In genomic region chr7:155874010-155874409, GRCh38 we compare ENCODE assay signal across 33 cellular contexts.
"Had no signal": no experiment of that assay in that cellular context is flagged by ENCODE, and none has a peak within 500 bp of the region (broad histone marks: within the 10 kb centered on the region; RNA-seq: fewer than 3 reads in every experiment).

No MANE protein-coding gene starts in this region.

- H3K4me3 ChIP-seq: adrenal gland, body of pancreas, esophagus muscularis mucosa, gastrocnemius medialis, heart left ventricle had no signal

- H3K36me3 ChIP-seq: adrenal gland, esophagus muscularis mucosa, gastrocnemius medialis, heart left ventricle, WERI-Rb-1 had no signal

- H3K27ac ChIP-seq: adrenal gland, body of pancreas, esophagus muscularis mucosa, foreskin keratinocyte, gastrocnemius medialis, heart left ventricle, WERI-Rb-1 had no signal

- H3K4me1 Mint-ChIP-seq: activated B cell treated with CpG ODN at 0.5 μM for 24 hours; activated naive CD4-positive, alpha-beta T cell treated with anti-CD3 and anti-CD28 coated beads, Interleukin-2, amount 50 U/mL, for 24 hours; activated naive CD8-positive, alpha-beta T cell treated with anti-CD3 and anti-CD28 coated beads for 36 hours; activated naive CD8-positive, alpha-beta T cell treated with anti-CD3 and anti-CD28 coated beads, Interleukin-2, amount 50 U/mL, for 24 hours; T-helper 17 cell had no signal

- H3K4me3 Mint-ChIP-seq: activated B cell treated with CpG ODN at 0.5 μM for 24 hours; activated CD8-positive, alpha-beta T cell treated with anti-CD3 and anti-CD28 coated beads for 36 hours; activated naive CD4-positive, alpha-beta T cell treated with anti-CD3 and anti-CD28 coated beads for 36 hours; activated naive CD4-positive, alpha-beta T cell treated with anti-CD3 and anti-CD28 coated beads, Interleukin-2, amount 50 U/mL, for 24 hours; activated naive CD8-positive, alpha-beta T cell treated with anti-CD3 and anti-CD28 coated beads for 36 hours; activated naive CD8-positive, alpha-beta T cell treated with anti-CD3 and anti-CD28 coated beads, Interleukin-2, amount 50 U/mL, for 24 hours; activated T-cell treated with anti-CD3 and anti-CD28 coated beads, Interleukin-2, amount 50 U/mL, for 24 hours; activated T-cell treated with anti-CD3 and anti-CD28 coated beads, Interleukin-2, amount 50 U/mL, for 72 hours; T-helper 17 cell; T-helper 2 cell treated with Interferon-gamma antibody and Interleukin-4, amounts not matched to agents 5 μg/mL and 100 μg/mL, for 36 hours had no signal

- H3K9me3 ChIP-seq: adrenal gland, body of pancreas, esophagus muscularis mucosa, gastrocnemius medialis, heart left ventricle had no signal

- H3K27me3 Mint-ChIP-seq: activated CD8-positive, alpha-beta T cell treated with anti-CD3 and anti-CD28 coated beads for 36 hours had no signal

- ATAC-seq: activated CD4-positive, CD25-positive, alpha-beta regulatory T cell treated with anti-CD3 and anti-CD28 coated beads, Interleukin-2, amount 50 U/mL, for 24 hours; activated CD8-positive, alpha-beta T cell treated with anti-CD3 and anti-CD28 coated beads for 36 hours; activated naive CD8-positive, alpha-beta T cell treated with anti-CD3 and anti-CD28 coated beads, Interleukin-2, amount 50 U/mL, for 24 hours; activated T-cell treated with anti-CD3 and anti-CD28 coated beads, Interleukin-2, amount 50 U/mL, for 72 hours; body of pancreas; foreskin keratinocyte; gastrocnemius medialis; heart left ventricle; T-helper 17 cell had no signal

- H3K27me3 ChIP-seq: adrenal gland, body of pancreas, foreskin keratinocyte, gastrocnemius medialis had no signal

- H3K4me1 ChIP-seq: adrenal gland, body of pancreas, esophagus muscularis mucosa, foreskin keratinocyte, gastrocnemius medialis, heart left ventricle had no signal

- H3K27ac Mint-ChIP-seq: activated B cell treated with CpG ODN at 0.5 μM for 24 hours; activated CD8-positive, alpha-beta T cell treated with anti-CD3 and anti-CD28 coated beads for 36 hours; activated naive CD4-positive, alpha-beta T cell treated with anti-CD3 and anti-CD28 coated beads for 36 hours; activated naive CD4-positive, alpha-beta T cell treated with anti-CD3 and anti-CD28 coated beads, Interleukin-2, amount 50 U/mL, for 24 hours; activated naive CD8-positive, alpha-beta T cell treated with anti-CD3 and anti-CD28 coated beads for 36 hours; activated naive CD8-positive, alpha-beta T cell treated with anti-CD3 and anti-CD28 coated beads, Interleukin-2, amount 50 U/mL, for 24 hours; activated T-cell treated with anti-CD3 and anti-CD28 coated beads, Interleukin-2, amount 50 U/mL, for 24 hours; activated T-cell treated with anti-CD3 and anti-CD28 coated beads, Interleukin-2, amount 50 U/mL, for 72 hours; T-helper 17 cell; T-helper 2 cell treated with Interferon-gamma antibody and Interleukin-4, amounts not matched to agents 5 μg/mL and 100 μg/mL, for 36 hours had no signal

- DNase-seq: activated B cell treated with CpG ODN at 0.5 μM for 24 hours; activated CD4-positive, alpha-beta T cell treated with anti-CD3 and anti-CD28 coated beads for 48 hours; activated CD4-positive, alpha-beta T cell treated with anti-CD3 and anti-CD28 coated beads, Interleukin-2, amount 50 U/mL, for 1 hour; activated CD4-positive, alpha-beta T cell treated with anti-CD3 and anti-CD28 coated beads, Interleukin-2, amount 50 U/mL, for 48 hours; activated CD8-positive, alpha-beta memory T cell treated with anti-CD3 and anti-CD28 coated beads for 24 hours; activated CD8-positive, alpha-beta T cell treated with anti-CD3 and anti-CD28 coated beads for 36 hours; activated naive CD4-positive, alpha-beta T cell treated with anti-CD3 and anti-CD28 coated beads for 36 hours; activated naive CD8-positive, alpha-beta T cell treated with anti-CD3 and anti-CD28 coated beads for 36 hours; activated naive CD8-positive, alpha-beta T cell treated with anti-CD3 and anti-CD28 coated beads, Interleukin-2, amount 50 U/mL, for 24 hours; activated T-cell treated with anti-CD3 and anti-CD28 coated beads for 4 hours; activated T-cell treated with anti-CD3 and anti-CD28 coated beads, Interleukin-2, amount 50 U/mL, for 24 hours; activated T-cell treated with anti-CD3 and anti-CD28 coated beads, Interleukin-2, amount 50 U/mL, for 72 hours; amygdala; aorta; body of pancreas; caudate nucleus; cortex of kidney; dermis blood vessel endothelial cell; effector CD8-positive, alpha-beta T cell; erythroblast; foreskin keratinocyte; gastrocnemius medialis; glutamatergic neuron; T-helper 1 cell; T-helper 17 cell; T1000; WERI-Rb-1 had no signal

- H3K9me3 Mint-ChIP-seq: activated B cell treated with CpG ODN at 0.5 μM for 24 hours; activated CD8-positive, alpha-beta T cell treated with anti-CD3 and anti-CD28 coated beads for 36 hours; activated naive CD4-positive, alpha-beta T cell treated with anti-CD3 and anti-CD28 coated beads for 36 hours; activated naive CD4-positive, alpha-beta T cell treated with anti-CD3 and anti-CD28 coated beads, Interleukin-2, amount 50 U/mL, for 24 hours; activated naive CD8-positive, alpha-beta T cell treated with anti-CD3 and anti-CD28 coated beads for 36 hours; activated naive CD8-positive, alpha-beta T cell treated with anti-CD3 and anti-CD28 coated beads, Interleukin-2, amount 50 U/mL, for 24 hours; activated T-cell treated with anti-CD3 and anti-CD28 coated beads, Interleukin-2, amount 50 U/mL, for 24 hours; activated T-cell treated with anti-CD3 and anti-CD28 coated beads, Interleukin-2, amount 50 U/mL, for 72 hours; T-helper 2 cell treated with Interferon-gamma antibody and Interleukin-4, amounts not matched to agents 5 μg/mL and 100 μg/mL, for 36 hours had no signal

- H3K36me3 Mint-ChIP-seq: activated naive CD4-positive, alpha-beta T cell treated with anti-CD3 and anti-CD28 coated beads, Interleukin-2, amount 50 U/mL, for 24 hours; activated naive CD8-positive, alpha-beta T cell treated with anti-CD3 and anti-CD28 coated beads for 36 hours had no signal
